Comparison of ENCODE assay signal across 26 cellular contexts in the genomic region with DNA sequence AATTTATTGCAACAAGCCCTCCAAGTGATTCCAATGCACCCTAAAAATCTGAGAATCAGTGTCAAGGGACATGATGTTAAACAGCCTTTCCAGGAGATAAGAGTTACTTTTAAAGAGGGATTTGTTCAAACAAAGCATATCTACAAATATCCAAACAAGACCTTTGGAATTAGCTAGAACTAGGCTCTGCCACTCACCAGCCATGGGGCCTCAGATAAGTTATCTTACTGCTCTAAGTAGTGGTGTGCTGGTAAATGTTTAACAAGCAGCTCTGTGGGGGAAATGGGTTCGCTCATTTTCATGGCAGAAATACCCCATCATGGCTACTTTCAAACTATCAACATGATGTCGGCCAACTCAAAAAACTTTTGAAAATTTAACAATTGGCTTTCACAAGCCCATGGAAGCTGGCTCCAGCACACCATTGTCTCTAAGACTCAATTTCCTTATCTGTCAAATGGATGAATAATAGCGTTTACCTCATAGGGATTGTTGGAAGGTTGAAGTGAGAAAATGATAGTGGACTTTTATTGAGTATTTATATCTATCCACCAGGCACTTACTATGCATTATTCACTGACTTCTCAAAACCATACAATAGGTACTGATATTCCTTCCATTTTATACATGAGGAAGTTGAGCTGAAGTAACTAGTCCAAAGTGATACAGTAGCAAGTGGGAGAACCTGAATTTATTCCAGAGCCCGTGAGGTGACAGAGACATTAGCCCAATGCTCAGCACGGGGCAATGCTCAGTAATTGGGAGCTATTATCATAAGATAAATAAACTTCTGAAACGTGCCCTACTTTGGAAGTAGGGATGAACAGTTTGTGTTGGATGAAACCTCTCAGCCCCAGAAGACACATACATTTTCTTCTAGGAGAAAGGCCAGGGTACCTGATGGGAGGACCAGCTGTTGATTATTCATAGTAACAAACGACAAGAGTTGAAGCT. TPM values are rescaled to one million over a fixed set of nuclear protein-coding genes. Genes with fewer than 3 reads are reported as not detected.
DNase-seq lines count a peak whose midpoint lies in the region; ATAC-seq, FAIRE-seq and TF ChIP-seq lines count a peak whose summit lies in the region.
"Had no signal": no experiment of that assay in that cellular context is flagged by ENCODE, and none has a peak within 500 bp of the region (broad histone marks: within the 10 kb centered on the region; RNA-seq: fewer than 3 reads in every experiment).

No MANE protein-coding gene starts in this region.

- H3K27me3 ChIP-seq in H9 (ENCODE audit: insufficient read depth, low read length) (no peaks in the 10 kb centered on the region), psoas muscle (ENCODE audit: insufficient read depth in 3 of 3, low read length in 2 of 3) (no peaks in the 10 kb centered on the region)
- H3K27me3 ChIP-seq: dorsolateral prefrontal cortex had no signal

- H3K14ac ChIP-seq in H9 (ENCODE audit: insufficient read depth, low read length) = no peak overlapping the region

- DNase-seq in H9 (no peak), RCC 7860 (ENCODE audit: low spot score) (no peak), kidney tubule cell (ENCODE audit: low spot score) (peak; percentile 22), psoas muscle (no peak), GM13976 (ENCODE audit: low spot score) (no peak), D341Med (ENCODE audit: low spot score) (no peak), NCI-H2029 (lab: John Stamatoyannopoulos, UW) (no peak)
- DNase-seq: activated CD8-positive, alpha-beta T cell treated with anti-CD3 and anti-CD28 coated beads for 36 hours; activated T-cell treated with anti-CD3 and anti-CD28 coated beads, Interleukin-2, amount 50 U/mL, for 48 hours; CD8-positive, alpha-beta memory T cell; dorsolateral prefrontal cortex; head of caudate nucleus; KG1; NCI-H2029 treated with DMSO at 0.1 percent for 48 hours; NCI-H510A treated with DMSO at 0.1 percent for 48 hours; SIG-M5; stimulated activated naive CD4-positive, alpha-beta T cell treated with Interleukin-2 at 50 U/mL for 16 hours; WERI-Rb-1 had no signal

- no peak for TF ChIP-seq CTCF in H9 (conservative IDR thresholded peaks at IDR 0.05)
- TF ChIP-seq CTCF in psoas muscle (IDR thresholded peaks at IDR 0.05) = no peak
- TF ChIP-seq CTCF in GM13976 (IDR thresholded peaks at IDR 0.05; ENCODE audit: borderline replicate concordance, control extremely low read depth, extremely low read depth, insufficient read depth, missing control alignments) = no peak

- H3K36me3 Mint-ChIP-seq in H9 (ENCODE audit: insufficient read depth in 1 of 3, low read depth in 3 of 3) = no peaks in the 10 kb centered on the region
- H3K36me3 Mint-ChIP-seq: activated naive CD8-positive, alpha-beta T cell; brain; memory B cell had no signal

- no peak overlapping the region for H2BK12ac ChIP-seq in H9 (ENCODE audit: insufficient read length, low read depth, low read length)

- H2AK5ac ChIP-seq in H9 (ENCODE audit: insufficient read length, low read length) = no peak overlapping the region

- ATAC-seq in psoas muscle (no peak), GM21825 (IDR thresholded peaks at IDR 0.05; ENCODE audit: unreplicated experiment) (no peak)
- ATAC-seq: activated CD8-positive, alpha-beta T cell treated with anti-CD3 and anti-CD28 coated beads for 36 hours; esophagus mucosa had no signal

- H3K27me3 Mint-ChIP-seq in H9 (ENCODE audit: low read depth) = no peaks in the 10 kb centered on the region
- H3K27me3 Mint-ChIP-seq: activated naive CD8-positive, alpha-beta T cell; brain; CD8-positive, alpha-beta memory T cell had no signal

- no peaks in the 10 kb centered on the region for H4K20me1 ChIP-seq in H9 (ENCODE audit: control insufficient read depth, insufficient read depth, insufficient read length)

- H3K56ac ChIP-seq in H9 (ENCODE audit: insufficient read length, low read depth, low read length) = no peak overlapping the region

- H2BK120ac ChIP-seq in H9 (ENCODE audit: low read depth, low read length, poor library complexity, severe bottlenecking) = no peak overlapping the region

- no peak overlapping the region for H3K9ac ChIP-seq in H9 (ENCODE audit: extremely low read depth, insufficient read length, low read length)

- H2BK20ac ChIP-seq in H9 (ENCODE audit: low read depth, low read length, poor library complexity, severe bottlenecking) = peak overlapping the region; percentile 60

- no peak overlapping the region for H3K4me2 ChIP-seq in H9 (ENCODE audit: insufficient read depth, insufficient read length, low read length)

- H3K79me2 ChIP-seq in H9 (ENCODE audit: insufficient read depth, low read length) = no peaks in the 10 kb centered on the region; the same call in 1 of the 2 replicates

- H4K8ac ChIP-seq in H9 (replicated peaks; ENCODE audit: insufficient read length, low read depth, low read length) = no peak overlapping the region

- no peak overlapping the region for H3T11ph ChIP-seq in H9 (ENCODE audit: low read length)

- H3K27ac Mint-ChIP-seq in H9 = no peak overlapping the region
- H3K27ac Mint-ChIP-seq: activated CD8-positive, alpha-beta T cell treated with anti-CD3 and anti-CD28 coated beads for 36 hours; activated naive CD8-positive, alpha-beta T cell; memory B cell had no signal

- H3K4ac ChIP-seq in H9 (ENCODE audit: low read depth, low read length) = no peak overlapping the region

- no peaks in the 10 kb centered on the region for H3K79me1 ChIP-seq in H9 (ENCODE audit: insufficient read depth, low read depth, low read length, poor library complexity, severe bottlenecking)

- no peak overlapping the region for H3K4me3 ChIP-seq in psoas muscle
- H3K4me3 ChIP-seq: dorsolateral prefrontal cortex had no signal

- FAIRE-seq in RCC 7860 (lab: Jason Lieb, UNC) = peak; percentile 61
- FAIRE-seq: GM19239, H54 had no signal

- H3K18ac ChIP-seq in H9 (ENCODE audit: insufficient read length, low read depth, low read length) = no peak overlapping the region

- H2BK15ac ChIP-seq in H9 (ENCODE audit: low read depth, low read length) = no peak overlapping the region

- no peaks in the 10 kb centered on the region for H3K9me3 Mint-ChIP-seq in H9
- H3K9me3 Mint-ChIP-seq: activated CD8-positive, alpha-beta T cell treated with anti-CD3 and anti-CD28 coated beads for 36 hours; brain; memory B cell had no signal

- H3K4me1 ChIP-seq in H9 (ENCODE audit: insufficient read depth, low read length) (peaks cover 8% of the 10 kb centered on the region), psoas muscle (peaks cover 53% of the 10 kb centered on the region)

- no peak overlapping the region for H4K5ac ChIP-seq in H9 (ENCODE audit: insufficient read length, low read depth, low read length)

- intact Hi-C loops in psoas muscle (cut with DNase I) = loop anchor here in 1 of 2 donors (5.0 kb wide), 1 partner anchor 37 kb away; no protein-coding TSS in a partner anchor

- H2BK5ac ChIP-seq in H9 (ENCODE audit: insufficient read length, low read length) = no peak overlapping the region

- in situ Hi-C loops in GM13976 (cut with MboI; ENCODE audit: low sequenced_read_pairs, unreplicated experiment) = no loop called here

- H3K27ac ChIP-seq in H9 (ENCODE audit: insufficient read length, low read depth, low read length) = no peak overlapping the region
- H3K27ac ChIP-seq in psoas muscle = peak overlapping the region; percentile 39
- H3K27ac ChIP-seq: HL-60, WERI-Rb-1 had no signal

- no peak overlapping the region for H2AFZ ChIP-seq in H9 (ENCODE audit: low read length)

- no peaks in the 10 kb centered on the region for H3K9me3 ChIP-seq in H9 (ENCODE audit: control insufficient read depth, low read depth, low read length)
- no peaks in the 10 kb centered on the region for H3K9me3 ChIP-seq in psoas muscle

- no peak overlapping the region for H4K91ac ChIP-seq in H9 (ENCODE audit: insufficient read length, low read depth, low read length)

- H3K4me3 Mint-ChIP-seq in H9 = no peak overlapping the region
- H3K4me3 Mint-ChIP-seq: activated CD8-positive, alpha-beta T cell treated with anti-CD3 and anti-CD28 coated beads for 36 hours; activated naive CD8-positive, alpha-beta T cell; brain; CD8-positive, alpha-beta memory T cell; memory B cell had no signal

- H3K23me2 ChIP-seq in H9 (ENCODE audit: insufficient read length, low read depth, low read length, poor library complexity, severe bottlenecking) = no peaks in the 10 kb centered on the region

- WGBS in H9 (ENCODE audit: extremely low coverage, insufficient read length, low lambda C conversion rate) = no CpG with 5 or more reads among the region's 7 CpGs
- WGBS in psoas muscle, 3 donors = 69 to 76% (median 75%) methylated on average over 7 of the region's 7 CpGs

- peaks cover 16 to 18% of the 10 kb centered on the region in 2 experiments for H3K4me1 Mint-ChIP-seq in H9
- H3K4me1 Mint-ChIP-seq: CD8-positive, alpha-beta memory T cell; memory B cell had no signal

- H3K23ac ChIP-seq in H9 (ENCODE audit: insufficient read length, low read depth, low read length) = no peak overlapping the region

- H3K36me3 ChIP-seq in psoas muscle (ENCODE audit: insufficient read depth in 1 of 2, low read depth in 1 of 2) = no peaks in the 10 kb centered on the region
- H3K36me3 ChIP-seq: WERI-Rb-1 had no signal

RNA-seq across cellular contexts. Expression of a gene that starts 43.2 kb away (rescaled TPM):
- total RNA-seq in H9 (2021) (0.66 and 0.88 TPM in 2 replicates), psoas muscle (10 to 100 TPM; 23.5 to 64.1 (median 38.2) TPM)
- 10 to 100 TPM in 2 of 3 donors, 1 to 10 TPM in 1; 1.1 to 24.3 (median 14.9) TPM for polyA plus RNA-seq in psoas muscle
- total RNA-seq: activated CD8-positive, alpha-beta T cell treated with anti-CD3 and anti-CD28 coated beads for 36 hours had no signal

Comparison
In these comparisons a context has a peak if more than half of its experiments do, and no peak if none do; other contexts are left out.
1. RNA of a gene that starts 43.2 kb away (total RNA-seq): 23.5 to 64.1 TPM in psoas muscle; 0.66 to 0.88 TPM in H9; every median in the first group is over 10 times any median in the second.